8 cellular contexts compared by ENCODE assay signal in genomic region chr9:6015278-6016157, GRCh38. TPM values are rescaled to one million over a fixed set of nuclear protein-coding genes. Genes with fewer than 3 reads are reported as not detected.
DNase-seq lines count a peak whose midpoint lies in the region; ATAC-seq and TF ChIP-seq lines count a peak whose summit lies in the region.

Gene RANBP6, minus strand, starts transcription at chr9:6015624. Its CDS starts 17 bp downstream, at chr9:6015607.

- H3K36me3 ChIP-seq in spleen, result peaks cover 0 to 38% (median 9%) of the 10 kb centered on the region in 6 donors

- peaks cover 11 to 58% (median 33%) of the 10 kb centered on the region in 6 donors for H3K4me1 ChIP-seq in spleen

- TF ChIP-seq CTCF in AG04449 (IDR thresholded peaks at IDR 0.05; ENCODE audit: insufficient read depth, low read length, missing control alignments) (no peak), spleen (IDR thresholded peaks at IDR 0.05 in 8 of 11, conservative IDR thresholded peaks at IDR 0.05 in 3 of 11) (no peak)

- H3K27ac ChIP-seq in caudate nucleus (ENCODE audit: low read depth, low read length) (peak within 1 kb of the TSS; percentile 84), spleen (peak within 1 kb of the TSS; percentile 59 to 90 (median 82))

- peak; percentile 80 for ATAC-seq in GM18873 (IDR thresholded peaks at IDR 0.05; ENCODE audit: low FRiP score, unreplicated experiment)
- ATAC-seq in HG03135 (IDR thresholded peaks at IDR 0.05; ENCODE audit: unreplicated experiment), result peak; percentile 97

- peak; percentile 5 for DNase-seq in AG04449 (ENCODE audit: low read depth, low spot score)
- DNase-seq in NCI-H226, result peak; percentile 74
- DNase-seq in activated CD4-positive, CD25-positive, alpha-beta regulatory T cell (lab: John Stamatoyannopoulos, UW), result peak; percentile 71 to 89 (median 82)
- peak; percentile 26 to 95 (median 86) for DNase-seq in caudate nucleus (lab: John Stamatoyannopoulos, UW)
- peak; percentile 87 for DNase-seq in inferior parietal cortex (ENCODE audit: extremely low spot score)
- peak; percentile 98 for DNase-seq in spleen

- H3K4me3 ChIP-seq in AG04449 (ENCODE audit: low read depth, low read length) (peak within 1 kb of the TSS; percentile 87), spleen (peak within 1 kb of the TSS; percentile 54 to 94 (median 74))

- intact Hi-C loops in spleen (cut with DNase I; ENCODE audit: low total_unique reads), result no loop called here

- CTCF ChIA-PET in AG04449 (lab: Yijun Ruan, JAX), result interaction anchor here (0.6 to 2.8 kb wide), 5 partner anchors 9 to 130 kb away, joined by 4 to 16 read pairs (median 4); no protein-coding TSS in a partner anchor

- peaks cover 0 to 19% (median 4%) of the 10 kb centered on the region in 8 donors for H3K9me3 ChIP-seq in spleen

- POLR2A ChIA-PET in AG04449 (lab: Yijun Ruan, JAX), result no interaction called here

- no peaks in the 10 kb centered on the region for H3K27me3 ChIP-seq in spleen (replicated peaks in 1 of 7)

- TF ChIP-seq POLR2A in spleen (IDR thresholded peaks at IDR 0.05), result peak in 2 of 3 donors; percentile 48 to 60

- 10 to 14% (median 11%) methylated on average over 40 to 43 of the region's 43 CpGs for WGBS in spleen, 5 donors

RNA-seq across cellular contexts. Expression of gene RANBP6, which starts in this region (rescaled TPM):
- 10 to 100 TPM; 15.2 to 22.3 (median 18.6) TPM for total RNA-seq in spleen
- polyA plus RNA-seq in spleen, result 10 to 100 TPM; 12.3 to 14.7 (median 12.7) TPM

Comparison
In these comparisons a context has a peak if more than half of its experiments do, and no peak if none do; other contexts are left out.
1. Peak in every context shown above with its lines: DNase-seq, ATAC-seq, H3K4me3 ChIP-seq and H3K27ac ChIP-seq.
2. DNase-seq: peak in every context shown above with its lines; median percentile 98 in spleen; 87 in inferior parietal cortex; 86 in caudate nucleus; 82 in activated CD4-positive, CD25-positive, alpha-beta regulatory T cell; 74 in NCI-H226; 5 in AG04449.